Comparison of ENCODE assay signal across 25 cellular contexts in the genomic region with DNA sequence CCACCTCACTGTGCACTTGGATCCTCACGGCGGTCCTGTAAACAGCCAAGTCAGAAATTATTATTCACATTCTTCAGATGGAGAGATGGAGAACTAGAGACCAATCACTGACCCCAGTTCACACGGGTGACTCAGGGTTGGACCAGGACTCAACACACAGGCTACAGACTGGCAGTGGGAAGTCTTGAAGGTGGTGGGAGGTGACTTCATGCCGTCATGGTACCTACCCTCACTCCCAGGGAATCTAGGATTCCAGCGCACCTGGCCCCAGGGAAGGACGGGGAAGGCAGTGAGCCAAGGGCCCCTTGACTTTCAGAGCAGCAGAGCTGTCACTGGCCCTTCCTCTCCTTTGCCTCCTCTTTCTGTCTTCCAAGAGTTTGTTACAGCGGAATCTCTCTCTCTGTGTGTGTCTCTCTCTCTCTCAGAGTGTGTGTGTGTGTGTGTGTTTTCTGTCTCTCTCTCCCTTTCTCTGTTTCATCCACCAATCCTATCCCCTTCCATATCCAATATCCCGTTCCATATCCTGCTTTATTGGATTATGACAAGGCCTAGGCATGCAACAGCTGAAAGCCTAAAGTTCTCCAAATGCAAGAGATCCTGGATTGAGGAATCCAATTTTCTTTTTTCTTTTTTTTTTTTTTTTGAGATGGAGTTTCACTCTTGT. TPM values are rescaled to one million over a fixed set of nuclear protein-coding genes. Genes with fewer than 3 reads are reported as not detected.
"Had no signal": no experiment of that assay in that cellular context is flagged by ENCODE, and none has a peak within 500 bp of the region (broad histone marks: within the 10 kb centered on the region; RNA-seq: fewer than 3 reads in every experiment).

No MANE protein-coding gene starts in this region.

- H3K9me3 ChIP-seq: ascending aorta, breast epithelium, gastroesophageal sphincter, heart left ventricle, left lung, spleen, thyroid gland, vagina had no signal

- H3K9ac ChIP-seq: parathyroid adenoma had no signal

- H3K27me3 ChIP-seq: ascending aorta, breast epithelium, gastroesophageal sphincter, heart left ventricle, thyroid gland, vagina had no signal

- H3K79me2 ChIP-seq: parathyroid adenoma had no signal

- H2AFZ ChIP-seq: parathyroid adenoma had no signal

- H3K4me3 ChIP-seq: ascending aorta, breast epithelium, gastroesophageal sphincter, heart left ventricle, left lung, spleen, thyroid gland, vagina had no signal

- H3K27ac ChIP-seq: ascending aorta, breast epithelium, left lung, parathyroid adenoma, spleen, thyroid gland had no signal

- H3K36me3 ChIP-seq: ascending aorta, breast epithelium, gastroesophageal sphincter, heart left ventricle, left lung, spleen, thyroid gland, vagina had no signal

- H3K4me1 ChIP-seq: parathyroid adenoma had no signal

- DNase-seq: activated CD4-positive, alpha-beta memory T cell treated with anti-CD3 and anti-CD28 coated beads for 36 hours; activated CD4-positive, alpha-beta T cell treated with anti-CD3 and anti-CD28 coated beads for 4 hours; activated T-cell treated with anti-CD3 and anti-CD28 coated beads, Interleukin-2, amount 50 U/mL, for 1 hour; cerebellar nuclear complex; effector CD4-positive, alpha-beta T cell; heart left ventricle; left lung; naive B cell; spleen; stimulated activated CD8-positive, alpha-beta memory T cell treated with anti-CD3 and anti-CD28 coated beads, Interleukin-4, amount 100 ng/mL, for 48 hours; stimulated activated naive CD4-positive, alpha-beta T cell; T-cell; thyroid gland had no signal

RNA-seq across cellular contexts. Expression of a gene that starts 11.7 kb away (rescaled TPM):
- total RNA-seq: activated CD4-positive, alpha-beta memory T cell treated with anti-CD3 and anti-CD28 coated beads for 36 hours; activated T-helper 2 cell treated with anti-CD3 and anti-CD28 coated beads, Interferon-gamma antibody, Interleukin-2, Interleukin-4, amounts not matched to agents 10 μg/mL and 5 μg/mL and 100 μg/mL, durations not matched to agents 14 hours and 24 hours and 36 hours; ascending aorta; breast epithelium; gastroesophageal sphincter; heart left ventricle; kidney epithelial cell; left lung; lung microvascular endothelial cell; renal cortical epithelial cell; spleen; subcutaneous adipose tissue; T-cell; thyroid gland; vagina had no signal
- polyA plus RNA-seq: adipose tissue, esophagus, heart left ventricle, spleen had no signal

RNA-seq across cellular contexts. Expression of a gene that starts 30.1 kb away (rescaled TPM):
- total RNA-seq: activated CD4-positive, alpha-beta memory T cell treated with anti-CD3 and anti-CD28 coated beads for 36 hours; activated T-helper 2 cell treated with anti-CD3 and anti-CD28 coated beads, Interferon-gamma antibody, Interleukin-2, Interleukin-4, amounts not matched to agents 10 μg/mL and 5 μg/mL and 100 μg/mL, durations not matched to agents 14 hours and 24 hours and 36 hours; lung microvascular endothelial cell had no signal
